8 cellular contexts compared by ENCODE assay signal in genomic region chr2:232327089-232328037, GRCh38. TPM values are rescaled to one million over a fixed set of nuclear protein-coding genes. Genes with fewer than 3 reads are reported as not detected.
DNase-seq lines count a peak whose midpoint lies in the region; ATAC-seq, FAIRE-seq and TF ChIP-seq lines count a peak whose summit lies in the region.
"Had no signal": no experiment of that assay in that cellular context is flagged by ENCODE, and none has a peak within 500 bp of the region (broad histone marks: within the 10 kb centered on the region; RNA-seq: fewer than 3 reads in every experiment).

No MANE protein-coding gene starts in this region.

- no peak overlapping the region for H3K4me2 ChIP-seq in parathyroid adenoma (ENCODE audit: low read length)

- H3K27me3 ChIP-seq in parathyroid adenoma (ENCODE audit: control insufficient read depth, insufficient read depth, low read length) (no peaks in the 10 kb centered on the region), upper lobe of left lung (no peaks in the 10 kb centered on the region)

- H3K79me2 ChIP-seq in parathyroid adenoma: no peaks in the 10 kb centered on the region

- H3K36me3 ChIP-seq in parathyroid adenoma (ENCODE audit: control insufficient read depth, insufficient read depth, low read length): no peaks in the 10 kb centered on the region
- H3K36me3 ChIP-seq in upper lobe of left lung: peaks cover 0 to 5% (median 0%) of the 10 kb centered on the region in 4 donors

- TF ChIP-seq EP300 in upper lobe of left lung (IDR thresholded peaks at IDR 0.05): no peak

- WGBS in upper lobe of left lung, 2 donors: 70 to 83% methylated on average over 7 to 12 of the region's 12 CpGs

- H3K4me3 ChIP-seq in parathyroid adenoma (ENCODE audit: low read depth, low read length) (no peak overlapping the region), upper lobe of left lung (no peak overlapping the region)

- ATAC-seq in HG02759 (IDR thresholded peaks at IDR 0.05; ENCODE audit: unreplicated experiment): peak; percentile 55
- ATAC-seq in upper lobe of left lung (ENCODE audit: low FRiP score in 2 of 2): peak; percentile 76 to 82

- no peak for FAIRE-seq in RCC 7860 (lab: Jason Lieb, UNC)
- FAIRE-seq: islet of Langerhans had no signal

- no peak overlapping the region for H2AFZ ChIP-seq in parathyroid adenoma

- no peak overlapping the region for H3K27ac ChIP-seq in parathyroid adenoma
- no peak overlapping the region for H3K27ac ChIP-seq in upper lobe of left lung

- no peak overlapping the region for H3K9ac ChIP-seq in parathyroid adenoma

- DNase-seq in GM03348 (ENCODE audit: low spot score): peak; percentile 83
- DNase-seq in RCC 7860 (ENCODE audit: low spot score): peak; percentile 29
- DNase-seq in activated T-helper 9 cell treated with anti-CD3 and anti-CD28 coated beads, Interleukin-2, amount 50 U/mL, for 16 hours (ENCODE audit: low read depth): peak; percentile 59
- peak; percentile 81 for DNase-seq in germinal center (ENCODE audit: low spot score)
- peak; percentile 68 to 86 for DNase-seq in upper lobe of left lung

- no peak for TF ChIP-seq POLR2A in upper lobe of left lung (IDR thresholded peaks at IDR 0.05)

- TF ChIP-seq CTCF in parathyroid adenoma (IDR thresholded peaks at IDR 0.05) (peak; percentile 91), upper lobe of left lung (IDR thresholded peaks at IDR 0.05) (peak; percentile 83 to 96 (median 92))

- H3K4me1 ChIP-seq in parathyroid adenoma (peaks cover 14% of the 10 kb centered on the region), upper lobe of left lung (peaks cover 0 to 3% (median 2%) of the 10 kb centered on the region in 4 donors)

- H3K9me3 ChIP-seq in parathyroid adenoma (ENCODE audit: control insufficient read depth, low read length) (no peaks in the 10 kb centered on the region), upper lobe of left lung (no peaks in the 10 kb centered on the region)

RNA-seq across cellular contexts. Expression of gene ALPP, which starts 51.2 kb away (rescaled TPM):
- total RNA-seq in upper lobe of left lung: 10 to 100 TPM in 5 of 6 donors, 1 to 10 TPM in 1; 4.8 to 59.1 (median 30.8) TPM

Comparison
In these comparisons a context has a peak if more than half of its experiments do, and no peak if none do; other contexts are left out.
1. DNase-seq: peak in every context shown above with its lines; median percentile 83 in GM03348; 81 in germinal center; 77 in upper lobe of left lung; 59 in activated T-helper 9 cell treated with anti-CD3 and anti-CD28 coated beads, Interleukin-2, amount 50 U/mL, for 16 hours; 29 in RCC 7860.